In genomic region chr5:171223927-171224326, GRCh38 we compare ENCODE assay signal across 30 cellular contexts.
"Had no signal": no experiment of that assay in that cellular context is flagged by ENCODE, and none has a peak within 500 bp of the region (broad histone marks: within the 10 kb centered on the region; RNA-seq: fewer than 3 reads in every experiment).

No MANE protein-coding gene starts in this region.

- DNase-seq: cerebellar nuclear complex; cortex of kidney; dorsolateral prefrontal cortex; effector CD4-positive, alpha-beta T cell; foreskin keratinocyte; glutamatergic neuron; heart right ventricle; hypothalamus; mesenchymal stem cell; mucosa of descending colon; naive B cell; right lobe of liver; stimulated activated CD4-positive, alpha-beta T cell treated with anti-CD3 and anti-CD28 coated beads, Interleukin-12 subunit alpha, Interleukin-12 subunit beta, amount 100 ng/mL, for 4 hours; stimulated activated CD4-positive, alpha-beta T cell treated with anti-CD3 and anti-CD28 coated beads, Interleukin-1b, Interleukin-23, amount 100 ng/mL, for 48 hours; stimulated activated CD4-positive, alpha-beta T cell treated with anti-CD3 and anti-CD28 coated beads, Interleukin-4, amount 100 ng/mL, for 1 hour; stimulated activated CD8-positive, alpha-beta memory T cell treated with anti-CD3 and anti-CD28 coated beads, Interleukin-4, amount 100 ng/mL, for 48 hours; stimulated activated naive CD4-positive, alpha-beta T cell; stimulated activated naive CD8-positive, alpha-beta T cell treated with anti-CD3 and anti-CD28 coated beads, Interleukin-15, amount 100 ng/mL, for 72 hours; transverse colon had no signal

- H3K27ac ChIP-seq: dorsolateral prefrontal cortex, esophagus muscularis mucosa, foreskin keratinocyte, gastroesophageal sphincter, heart right ventricle, parathyroid adenoma, right lobe of liver, suprapubic skin, transverse colon had no signal

- H3K79me2 ChIP-seq: parathyroid adenoma had no signal

- H3K9me3 Mint-ChIP-seq: mesothelial cell of epicardium; naive B cell; natural killer cell treated with Interleukin-12 subunit alpha and Interleukin-12 subunit beta and Interleukin-15 and Interleukin-18, amount 100 ng/mL, for 72 hours; neural crest cell; stimulated activated naive CD8-positive, alpha-beta T cell treated with anti-CD3 and anti-CD28 coated beads, Interleukin-15, amount 100 ng/mL, for 72 hours had no signal

- H3K9me3 ChIP-seq: esophagus muscularis mucosa, gastroesophageal sphincter, heart right ventricle, mucosa of descending colon, right lobe of liver, suprapubic skin, transverse colon had no signal

- H3K4me1 Mint-ChIP-seq: mesothelial cell of epicardium; naive B cell; neural crest cell; stimulated activated naive CD8-positive, alpha-beta T cell treated with anti-CD3 and anti-CD28 coated beads, Interleukin-15, amount 100 ng/mL, for 72 hours had no signal

- H3K36me3 ChIP-seq: esophagus muscularis mucosa, gastroesophageal sphincter, heart right ventricle, right lobe of liver, suprapubic skin, transverse colon had no signal

- ATAC-seq: foreskin keratinocyte; gastroesophageal sphincter; left lobe of liver; mucosa of descending colon; natural killer cell treated with Interleukin-12 subunit alpha and Interleukin-12 subunit beta and Interleukin-15 and Interleukin-18, amount 100 ng/mL, for 72 hours; stimulated activated naive CD8-positive, alpha-beta T cell treated with anti-CD3 and anti-CD28 coated beads, Interleukin-15, amount 100 ng/mL, for 72 hours had no signal

- H3K9ac ChIP-seq: parathyroid adenoma had no signal

- H3K4me1 ChIP-seq: esophagus muscularis mucosa, foreskin keratinocyte, gastroesophageal sphincter, right lobe of liver, suprapubic skin, transverse colon had no signal

- H2AFZ ChIP-seq: parathyroid adenoma had no signal

- H3K4me3 ChIP-seq: dorsolateral prefrontal cortex, esophagus muscularis mucosa, gastroesophageal sphincter, heart right ventricle, lung, mucosa of descending colon, right lobe of liver, smooth muscle cell, suprapubic skin, transverse colon had no signal

- H3K27me3 Mint-ChIP-seq: progenitor cell of endocrine pancreas had no signal

- H3K4me3 Mint-ChIP-seq: mesothelial cell of epicardium; naive B cell; natural killer cell treated with Interleukin-12 subunit alpha and Interleukin-12 subunit beta and Interleukin-15 and Interleukin-18, amount 100 ng/mL, for 72 hours; neural crest cell; stimulated activated naive CD8-positive, alpha-beta T cell treated with anti-CD3 and anti-CD28 coated beads, Interleukin-15, amount 100 ng/mL, for 72 hours had no signal

- H3K27me3 ChIP-seq: esophagus muscularis mucosa, foreskin keratinocyte, gastroesophageal sphincter, right lobe of liver, suprapubic skin, transverse colon had no signal

- H3K36me3 Mint-ChIP-seq: naive B cell; natural killer cell treated with Interleukin-12 subunit alpha and Interleukin-12 subunit beta and Interleukin-15 and Interleukin-18, amount 100 ng/mL, for 72 hours had no signal

- H3K4me2 ChIP-seq: smooth muscle cell had no signal

- H3K27ac Mint-ChIP-seq: mesothelial cell of epicardium; naive B cell; natural killer cell treated with Interleukin-12 subunit alpha and Interleukin-12 subunit beta and Interleukin-15 and Interleukin-18, amount 100 ng/mL, for 72 hours; progenitor cell of endocrine pancreas had no signal
